9 cellular contexts compared by ENCODE assay signal in genomic region chr21:34545079-34545884, GRCh38. TPM values are rescaled to one million over a fixed set of nuclear protein-coding genes. Genes with fewer than 3 reads are reported as not detected.
DNase-seq lines count a peak whose midpoint lies in the region; ATAC-seq, FAIRE-seq and TF ChIP-seq lines count a peak whose summit lies in the region.
"Had no signal": no experiment of that assay in that cellular context is flagged by ENCODE, and none has a peak within 500 bp of the region (broad histone marks: within the 10 kb centered on the region; RNA-seq: fewer than 3 reads in every experiment).

No MANE protein-coding gene starts in this region.

- no peaks in the 10 kb centered on the region for H3K79me1 ChIP-seq in H1 (ENCODE audit: low read depth, low read length)

- H3K9me3 ChIP-seq in PC-9 (ENCODE audit: insufficient read depth, low read depth) (no peaks in the 10 kb centered on the region), H1 (ENCODE audit: insufficient read depth in 2 of 2, low read depth in 1 of 2, low read length in 1 of 2) (0 out of 4 replicates have a peak, but pooled peaks cover 0 to 5% of the 10 kb centered on the region in 2 experiments), mucosa of rectum (ENCODE audit: control insufficient read depth in 2 of 2, low read length in 2 of 2) (no peaks in the 10 kb centered on the region)

- H3K4ac ChIP-seq in H1 (replicated peaks; ENCODE audit: insufficient read length, low read depth, low read length) = no peak overlapping the region

- peaks cover 25% of the 10 kb centered on the region for H3K4me1 ChIP-seq in ACC112 (ENCODE audit: control insufficient read depth, insufficient read depth, low read length, unreplicated experiment)
- peaks cover 50% of the 10 kb centered on the region for H3K4me1 ChIP-seq in PC-9 (replicated peaks; ENCODE audit: insufficient read depth)
- peaks cover 0 to 5% (median 2%) of the 10 kb centered on the region in 4 experiments; a peak in 4 of 7 replicates for H3K4me1 ChIP-seq in H1 (replicated peaks in 1 of 4; ENCODE audit: control insufficient read depth in 3 of 4, insufficient read depth in 4 of 4, low read length in 3 of 4)
- H3K4me1 ChIP-seq in mucosa of rectum (ENCODE audit: control insufficient read depth in 2 of 2, insufficient read depth in 2 of 2, low read length in 2 of 2) = peaks cover 20 to 45% of the 10 kb centered on the region in 2 donors

- no TSS peak for BruUV-seq in PC-9 (replicated peaks; lab: Mats Ljungman, UMichigan)

- H3K4me3 ChIP-seq in ACC112 (ENCODE audit: low read depth, low read length) (peak overlapping the region; percentile 35), PC-9 (peak overlapping the region; percentile 35; the same call in 1 of the 2 replicates), H1 (ENCODE audit: extremely low read depth in 1 of 4, insufficient read depth in 2 of 4, low read depth in 3 of 4, low read length in 4 of 4) (no peak overlapping the region), mucosa of rectum (ENCODE audit: low read length in 2 of 2) (peak overlapping the region; percentile 10 to 26)

- H3K9ac ChIP-seq in H1 (replicated peaks in 1 of 4; ENCODE audit: extremely low read depth in 1 of 4, low read depth in 3 of 4, low read length in 3 of 4) (no peak overlapping the region), mucosa of rectum (ENCODE audit: low read depth in 1 of 2, low read length in 2 of 2) (peak overlapping the region; percentile 43 to 50)

- H4K91ac ChIP-seq in H1 (replicated peaks; ENCODE audit: insufficient read length, low read length) = no peak overlapping the region

- no peak overlapping the region for H3K23ac ChIP-seq in H1 (ENCODE audit: insufficient read length)

- no peaks in the 10 kb centered on the region for H3K9me2 ChIP-seq in PC-9 (ENCODE audit: insufficient read depth)

- H3K14ac ChIP-seq in H1 (ENCODE audit: insufficient read length) = no peak overlapping the region

- CTCF ChIA-PET in PC-9 (lab: Charles Lee) = no interaction called here
- CTCF ChIA-PET in H1 (lab: Charles Lee; ENCODE audit: partially characterized antibody) = interaction anchor here (0.6 to 2.5 kb wide), 6 partner anchors 8 to 38 kb away, joined by 3 to 12 read pairs (median 3); no protein-coding TSS in a partner anchor

- no peaks in the 10 kb centered on the region for H3K23me2 ChIP-seq in H1 (ENCODE audit: low read depth, low read length)

- H4K20me1 ChIP-seq in PC-9 (ENCODE audit: insufficient read depth) = no peaks in the 10 kb centered on the region
- H4K20me1 ChIP-seq in H1 (replicated peaks in 1 of 2; ENCODE audit: control insufficient read depth in 1 of 2, insufficient read depth in 2 of 2, low read length in 2 of 2) = no peaks in the 10 kb centered on the region

- no peak overlapping the region for H2BK20ac ChIP-seq in H1 (ENCODE audit: low read length)

- H2BK120ac ChIP-seq in H1 (replicated peaks; ENCODE audit: low read depth, low read length) = no peak overlapping the region

- H3K27ac ChIP-seq in ACC112 (ENCODE audit: low read depth, low read length) (peak overlapping the region; percentile 32), PC-9 (peak overlapping the region; percentile 100), H1 (ENCODE audit: low read depth, low read length) (no peak overlapping the region), mucosa of rectum (ENCODE audit: low read depth in 2 of 2, low read length in 2 of 2) (peak overlapping the region; percentile 85 to 93)

- H3K18ac ChIP-seq in H1 (ENCODE audit: extremely low read depth, low read length) = no peak overlapping the region

- no peak for FAIRE-seq in H1 (lab: Jason Lieb, UNC)
- FAIRE-seq: keratinocyte had no signal

- POLR2A ChIA-PET in PC-9 (lab: Charles Lee; ENCODE audit: unreplicated experiment) = no interaction called here
- POLR2A ChIA-PET in H1 (lab: Charles Lee; ENCODE audit: partially characterized antibody) = interaction anchor here (1.2 to 1.4 kb wide), 2 partner anchors 19 to 21 kb away, joined by 3 to 5 read pairs; no protein-coding TSS in a partner anchor

- H2AK5ac ChIP-seq in H1 (ENCODE audit: low read depth, low read length) = no peak overlapping the region

- TF ChIP-seq RAD21 in H1 (IDR thresholded peaks at IDR 0.05 in 1 of 2, conservative IDR thresholded peaks at IDR 0.05 in 1 of 2; ENCODE audit: low read depth in 2 of 2, low read length in 2 of 2) = no peak

- ATAC-seq in GM18861 (IDR thresholded peaks at IDR 0.05; ENCODE audit: unreplicated experiment) = peak; percentile 85
- ATAC-seq in HG03025 (IDR thresholded peaks at IDR 0.05; ENCODE audit: low FRiP score, unreplicated experiment) = peak; percentile 70

- no peak overlapping the region; the same call in 1 of the 2 replicates for H2BK5ac ChIP-seq in H1 (ENCODE audit: low read depth, low read length)

- H2BK15ac ChIP-seq in H1 (ENCODE audit: low read length) = no peak overlapping the region

- peaks cover 35% of the 10 kb centered on the region for H3F3A ChIP-seq in PC-9 (ENCODE audit: insufficient read depth, low read depth)

- peak overlapping the region; percentile 71; the same call in 1 of the 2 replicates for H2BK12ac ChIP-seq in H1 (ENCODE audit: low read depth, low read length)

- H4K5ac ChIP-seq in H1 (ENCODE audit: insufficient read length, low read depth, low read length) = no peak overlapping the region

- H3K27me3 ChIP-seq in ACC112 (ENCODE audit: insufficient read depth, low read length) (no peaks in the 10 kb centered on the region), PC-9 (ENCODE audit: insufficient read depth, low read depth) (no peaks in the 10 kb centered on the region), H1 (replicated peaks in 1 of 4; ENCODE audit: control insufficient read depth in 3 of 4, extremely low read depth in 1 of 4, insufficient read depth in 3 of 4, low read length in 3 of 4) (no peaks in the 10 kb centered on the region; a peak in 1 of 7 replicates), mucosa of rectum (ENCODE audit: control insufficient read depth in 2 of 2, insufficient read depth in 2 of 2, low read length in 2 of 2) (no peaks in the 10 kb centered on the region)

- no peak for TF ChIP-seq POLR2A in H1 (IDR thresholded peaks at IDR 0.05; ENCODE audit: control extremely low read depth in 1 of 2, low read depth in 2 of 2, low read length in 2 of 2)

- WGBS in H1 (ENCODE audit: extremely low coverage in 1 of 2, insufficient coverage in 1 of 2, insufficient read length in 1 of 2, insufficient replicate concordance in 2 of 2, low coverage in 1 of 2, low lambda C conversion rate in 2 of 2, missing lambda C conversion rate in 1 of 2), 2 experiments = 73% methylated on average over 10 of the region's 10 CpGs; no CpG with 5 or more reads in 1 of the 2 experiments

- DNase-seq in PC-9 (peak; percentile 65 to 98), H1 (ENCODE audit: low read depth in 1 of 2, low spot score in 2 of 2) (no peak), NCI-H345 (lab: John Stamatoyannopoulos, UW) (no peak), NCI-H774 (lab: John Stamatoyannopoulos, UW) (no peak)

- H3K36me3 ChIP-seq in ACC112 (ENCODE audit: insufficient read depth, low read length) (no peaks in the 10 kb centered on the region), PC-9 (ENCODE audit: low read depth) (no peaks in the 10 kb centered on the region), H1 (ENCODE audit: control insufficient read depth in 2 of 4, insufficient read depth in 4 of 4, low read length in 3 of 4) (no peaks in the 10 kb centered on the region), mucosa of rectum (ENCODE audit: control insufficient read depth in 2 of 2, insufficient read depth in 2 of 2, low read length in 2 of 2) (no peaks in the 10 kb centered on the region)

- TF ChIP-seq CTCF in PC-9 (conservative IDR thresholded peaks at IDR 0.05) (no peak), H1 (IDR thresholded peaks at IDR 0.05; ENCODE audit: control extremely low read depth in 1 of 3, insufficient read depth in 1 of 3, low read depth in 1 of 3, low read length in 3 of 3) (no peak)

- H3K79me2 ChIP-seq in ACC112 (ENCODE audit: control insufficient read depth, insufficient read depth, low read length, unreplicated experiment) (no peaks in the 10 kb centered on the region), PC-9 (ENCODE audit: low read depth) (no peaks in the 10 kb centered on the region), H1 (ENCODE audit: control insufficient read depth in 1 of 2, insufficient read depth in 2 of 2, low read length in 2 of 2) (no peaks in the 10 kb centered on the region)

- intact Hi-C loops in PC-9 (cut with micrococcal nuclease; ENCODE audit: unreplicated experiment) = loop anchor here (1.0 to 5.0 kb wide), 3 partner anchors 19 to 58 kb away; no protein-coding TSS in a partner anchor

- peak overlapping the region; percentile 71 for H2AFZ ChIP-seq in ACC112 (ENCODE audit: low read length, unreplicated experiment)
- H2AFZ ChIP-seq in PC-9 = peak overlapping the region; percentile 18; the same call in 1 of the 2 replicates
- no peak overlapping the region for H2AFZ ChIP-seq in H1 (ENCODE audit: low read length)

- TF ChIP-seq EP300 in H1 (IDR thresholded peaks at IDR 0.05; ENCODE audit: borderline replicate concordance in 1 of 2, low read depth in 2 of 2, low read length in 2 of 2) = no peak

- H4K8ac ChIP-seq in H1 (ENCODE audit: extremely low read depth, insufficient read depth, low read length) = no peak overlapping the region

- H3K4me2 ChIP-seq in PC-9 = peak overlapping the region; percentile 76
- H3K4me2 ChIP-seq in H1 (ENCODE audit: insufficient read depth in 1 of 2, low read depth in 2 of 2, low read length in 2 of 2) = peak overlapping the region in 1 of 2 experiments; percentile 1; a peak in 1 of 4 replicates

- no peak overlapping the region for H3K56ac ChIP-seq in H1 (replicated peaks; ENCODE audit: insufficient read length, low read depth, low read length)

TF ChIP-seq in H1, 55 proteins besides CTCF, POLR2A, EP300 and RAD21:
- TF ChIP-seq MAX (IDR thresholded peaks at IDR 0.05) = no peak
- TF ChIP-seq KDM5A (IDR thresholded peaks at IDR 0.05; ENCODE audit: low read length) = no peak

RNA-seq across cellular contexts. Expression of gene KCNE1, which starts 33.3 kb away (rescaled TPM):
- total RNA-seq in PC-9 (2021) = 0.31 and 0.45 TPM in 2 replicates
- 0.15 and 0.28 TPM in 2 replicates for total RNA-seq in H1 (2021; fragmentation: NEBNext Ultra II Directional; extraction: Animal tissue kit (Norgen Biotek cat#: 25700))
- 0.08 and 0.63 TPM in 2 replicates for polyA plus RNA-seq in H1 (2011; rRNA removed)
- polyA plus RNA-seq in H1 (2011; cell fraction: cytosol; rRNA removed) = 0.14 TPM
- polyA plus RNA-seq in H1 (2011; cell fraction: nucleus; rRNA removed) = 0.26 TPM
- polyA plus RNA-seq in H1 (2012, experiment 1 of 2) = 0.12 to 0.19 TPM (median 0.16 TPM) in 3 of 4 replicates, not detected in the other
- 0.13 TPM for polyA plus RNA-seq in H1 (2012, experiment 2 of 2)
- 0.12 TPM for polyA plus RNA-seq in H1 (2013, experiment 1 of 2)
- polyA plus RNA-seq in H1 (2013, experiment 2 of 2) = 0.09 TPM
- polyA minus RNA-seq in H1 (2011; rRNA and poly(A)+ RNA removed) = 0.44 TPM in 1 of 2 replicates, not detected in the other
- not detected for polyA minus RNA-seq in H1 (2011; cell fraction: cytosol; rRNA and poly(A)+ RNA removed)
- polyA minus RNA-seq in H1 (2011; cell fraction: nucleus; rRNA and poly(A)+ RNA removed) = 0.30 TPM

Comparison
In these comparisons a context has a peak if more than half of its experiments do, and no peak if none do; other contexts are left out.
1. H3K4me3 ChIP-seq: peak in ACC112 (single experiment), PC-9 (single experiment) and mucosa of rectum (2 of 2); none in H1 (0 of 4).
2. DNase-seq: peak in PC-9 (2 of 2); none in H1 (0 of 2), NCI-H345 (single experiment) and NCI-H774 (single experiment).
3. H3K9ac ChIP-seq: peak in mucosa of rectum (2 of 2); none in H1 (0 of 4).